In the genomic region with DNA sequence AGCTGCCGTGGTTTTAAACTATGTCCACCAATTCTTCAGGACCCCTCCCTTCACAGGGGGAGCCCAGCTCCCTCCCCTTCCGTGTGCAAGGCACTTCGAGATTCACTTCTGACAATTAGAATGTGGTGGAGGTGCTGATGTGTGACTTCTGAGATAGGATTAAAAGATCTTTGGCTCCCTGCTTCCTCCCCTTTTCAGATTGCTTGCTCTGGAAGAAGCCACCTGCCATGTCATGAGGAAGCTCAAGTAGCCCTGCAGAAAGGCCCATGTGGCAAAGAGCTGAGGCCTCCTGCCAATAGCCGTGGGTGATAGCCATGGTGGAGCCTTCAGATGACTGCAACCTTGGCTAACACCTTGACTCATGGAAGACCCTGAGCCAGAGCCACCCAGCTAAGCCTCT, we compare ENCODE assay signal across 35 cellular contexts.
"Had no signal": no experiment of that assay in that cellular context is flagged by ENCODE, and none has a peak within 500 bp of the region (broad histone marks: within the 10 kb centered on the region; RNA-seq: fewer than 3 reads in every experiment).

No MANE protein-coding gene starts in this region.

- H3K9ac ChIP-seq: KMS-11 had no signal

- H3K36me3 ChIP-seq: MG63 had no signal

- H3K27me3 ChIP-seq: MG63 had no signal

- H3K4me3 ChIP-seq: MG63 had no signal

- DNase-seq: Karpas-422, Kasumi-1, KG1, MG63, MM.1S, MV-4-11, NCI-H1048, NCI-H1092, NCI-H1105, NCI-H1105 treated with DMSO at 0.1 percent for 48 hours, NCI-H1417, NCI-H1417 treated with DMSO at 0.1 percent for 48 hours, NCI-H1436, NCI-H1436 treated with DMSO at 0.1 percent for 48 hours, NCI-H146, NCI-H1694, NCI-H1694 treated with DMSO at 0.1 percent for 48 hours, NCI-H187, NCI-H187 treated with DMSO at 0.1 percent for 48 hours, NCI-H1930, NCI-H2029, NCI-H2029 treated with DMSO at 0.1 percent for 48 hours, NCI-H2081, NCI-H2081 treated with DMSO at 0.1 percent for 48 hours, NCI-H2107, NCI-H2171, NCI-H2171 treated with DMSO at 0.1 percent for 48 hours, NCI-H2227 treated with DMSO at 0.1 percent for 48 hours, NCI-H226, NCI-H345, NCI-H446, NCI-H446 treated with DMSO at 0.1 percent for 48 hours, NCI-H510A, NCI-H510A treated with DMSO at 0.1 percent for 48 hours had no signal

- H3K27ac ChIP-seq: KMS-11 had no signal
